In genomic region chr2:71880287-71880686, GRCh38 we compare ENCODE assay signal across 17 cellular contexts.
"Had no signal": no experiment of that assay in that cellular context is flagged by ENCODE, and none has a peak within 500 bp of the region (broad histone marks: within the 10 kb centered on the region; RNA-seq: fewer than 3 reads in every experiment).

No MANE protein-coding gene starts in this region.

- ATAC-seq: activated T-helper 17 cell treated with anti-CD3 and anti-CD28 coated beads, Interleukin-2, amount 50 U/mL, for 72 hours; stimulated activated memory B cell treated with anti-CD40 and anti-IgM and Interleukin-4, amounts not matched to agents 10 μg/mL and 1 μg/mL and 100 μg/mL, for 72 hours had no signal

- H3K36me3 ChIP-seq: adrenal gland, esophagus muscularis mucosa, thyroid gland had no signal

- FAIRE-seq: colon had no signal

- H3K27me3 ChIP-seq: adrenal gland, body of pancreas, thyroid gland had no signal

- H3K9me3 Mint-ChIP-seq: activated T-helper 17 cell treated with anti-CD3 and anti-CD28 coated beads, Interleukin-2, amount 50 U/mL, for 72 hours; stimulated activated memory B cell treated with anti-CD40 and anti-IgM and Interleukin-4, amounts not matched to agents 10 μg/mL and 1 μg/mL and 100 μg/mL, for 72 hours had no signal

- H3K4me1 Mint-ChIP-seq: activated T-helper 17 cell treated with anti-CD3 and anti-CD28 coated beads, Interleukin-2, amount 50 U/mL, for 72 hours; immature natural killer cell; stimulated activated memory B cell treated with anti-CD40 and anti-IgM and Interleukin-4, amounts not matched to agents 10 μg/mL and 1 μg/mL and 100 μg/mL, for 72 hours had no signal

- H3K27ac Mint-ChIP-seq: activated T-helper 17 cell treated with anti-CD3 and anti-CD28 coated beads, Interleukin-2, amount 50 U/mL, for 72 hours; immature natural killer cell; stimulated activated memory B cell treated with anti-CD40 and anti-IgM and Interleukin-4, amounts not matched to agents 10 μg/mL and 1 μg/mL and 100 μg/mL, for 72 hours had no signal

- H3K4me3 Mint-ChIP-seq: activated T-helper 17 cell treated with anti-CD3 and anti-CD28 coated beads, Interleukin-2, amount 50 U/mL, for 72 hours; immature natural killer cell; neural crest cell; stimulated activated memory B cell treated with anti-CD40 and anti-IgM and Interleukin-4, amounts not matched to agents 10 μg/mL and 1 μg/mL and 100 μg/mL, for 72 hours had no signal

- DNase-seq: activated CD4-positive, alpha-beta T cell treated with anti-CD3 and anti-CD28 coated beads for 1 hour; activated CD4-positive, alpha-beta T cell treated with anti-CD3 and anti-CD28 coated beads, Interleukin-2, amount 50 U/mL, for 48 hours; activated naive CD4-positive, alpha-beta T cell treated with anti-CD3 and anti-CD28 coated beads, Interleukin-2, amount 50 U/mL, for 16 hours; glutamatergic neuron; hypothalamus; immature natural killer cell; midbrain; stimulated activated CD4-positive, alpha-beta T cell treated with anti-CD3 and anti-CD28 coated beads, Interleukin-2, amount 100 ng/mL, for 48 hours had no signal

- H3K27ac ChIP-seq: body of pancreas, esophagus muscularis mucosa, thyroid gland, VCaP had no signal

- H3K9me3 ChIP-seq: adrenal gland, body of pancreas, thyroid gland had no signal

- H3K4me3 ChIP-seq: adrenal gland, body of pancreas, esophagus muscularis mucosa, thyroid gland had no signal

- H3K36me3 Mint-ChIP-seq: immature natural killer cell; stimulated activated memory B cell treated with anti-CD40 and anti-IgM and Interleukin-4, amounts not matched to agents 10 μg/mL and 1 μg/mL and 100 μg/mL, for 72 hours had no signal
